ENCODE assay signal across 8 cellular contexts in genomic region chr6:134174790-134175531, GRCh38.
DNase-seq lines count a peak whose midpoint lies in the region; FAIRE-seq lines count a peak whose summit lies in the region.

No MANE protein-coding gene starts in this region.

- in situ Hi-C loops in HAP-1 (cut with MboI; ENCODE audit: low sequenced_read_pairs), result loop anchor here (25.0 kb wide), 1 partner anchor 712 kb away; no protein-coding TSS in a partner anchor

- H3K27ac Mint-ChIP-seq in activated naive CD4-positive, alpha-beta T cell treated with anti-CD3 and anti-CD28 coated beads for 36 hours, result peak overlapping the region; percentile 98

- H3K9me3 ChIP-seq in HAP-1, result no peaks in the 10 kb centered on the region
- no peaks in the 10 kb centered on the region for H3K9me3 ChIP-seq in MG63
- no peaks in the 10 kb centered on the region for H3K9me3 ChIP-seq in SJSA1 (replicated peaks)

- H3K36me3 Mint-ChIP-seq in activated naive CD4-positive, alpha-beta T cell treated with anti-CD3 and anti-CD28 coated beads for 36 hours (ENCODE audit: low read depth), result peaks cover 55% of the 10 kb centered on the region

- H3K27me3 ChIP-seq in HAP-1 (ENCODE audit: low read depth) (no peaks in the 10 kb centered on the region), MG63 (no peaks in the 10 kb centered on the region), SJSA1 (replicated peaks) (no peaks in the 10 kb centered on the region)

- no peak for FAIRE-seq in frontal cortex (lab: Jason Lieb, UNC)

- peaks cover 5% of the 10 kb centered on the region; the same call in 1 of the 2 replicates for H3K36me3 ChIP-seq in HAP-1 (replicated peaks)
- H3K36me3 ChIP-seq in MG63, result peaks cover 39% of the 10 kb centered on the region
- H3K36me3 ChIP-seq in SJSA1, result peaks cover 51% of the 10 kb centered on the region

- H3K4me3 ChIP-seq in HAP-1 (peak overlapping the region; percentile 59), MG63 (peak overlapping the region; percentile 73), SJSA1 (peak overlapping the region; percentile 84)

- H3K27me3 Mint-ChIP-seq in activated naive CD4-positive, alpha-beta T cell treated with anti-CD3 and anti-CD28 coated beads for 36 hours (ENCODE audit: low read depth), result no peaks in the 10 kb centered on the region

- peak overlapping the region; percentile 97 for H3K4me3 Mint-ChIP-seq in activated naive CD4-positive, alpha-beta T cell treated with anti-CD3 and anti-CD28 coated beads for 36 hours

- CTCF ChIA-PET in activated naive CD4-positive, alpha-beta T cell treated with anti-CD3 and anti-CD28 coated beads for 36 hours (lab: Charles Lee), result interaction anchor here (0.6 to 1.6 kb wide), 3 partner anchors 179 to 648 kb away, joined by 3 to 12 read pairs (median 7); no protein-coding TSS in a partner anchor

- peak; percentile 5 for DNase-seq in GF-D8 (lab: John Stamatoyannopoulos, UW)
- DNase-seq in HAP-1 (ENCODE audit: low spot score in 2 of 2), result peak; percentile 77 to 94
- peak; percentile 88 for DNase-seq in MG63
- peak; percentile 94 to 97 for DNase-seq in SJSA1 (ENCODE audit: low read depth in 1 of 2, low spot score in 2 of 2)
- DNase-seq in activated naive CD4-positive, alpha-beta T cell treated with anti-CD3 and anti-CD28 coated beads for 36 hours, result peak; percentile 95
- DNase-seq in frontal cortex (ENCODE audit: low spot score in 2 of 2), result peak; percentile 91 to 92
- peak; percentile 60 to 99 (median 94) for DNase-seq in nucleus accumbens (lab: John Stamatoyannopoulos, UW)
- DNase-seq in superior temporal gyrus (ENCODE audit: extremely low spot score), result peak; percentile 97

- intact Hi-C loops in activated naive CD4-positive, alpha-beta T cell treated with anti-CD3 and anti-CD28 coated beads for 36 hours (cut with micrococcal nuclease), result loop anchor here (1.0 to 5.0 kb wide), 15 partner anchors 61 to 1007 kb away; partner anchors contain the start of genes HBS1L, MYB and TBPL1

- H3K27ac ChIP-seq in SJSA1, result peak overlapping the region; percentile 94

- H3K9me3 Mint-ChIP-seq in activated naive CD4-positive, alpha-beta T cell treated with anti-CD3 and anti-CD28 coated beads for 36 hours, result no peaks in the 10 kb centered on the region

- peaks cover 58% of the 10 kb centered on the region for H3K4me1 Mint-ChIP-seq in activated naive CD4-positive, alpha-beta T cell treated with anti-CD3 and anti-CD28 coated beads for 36 hours (ENCODE audit: low read depth)

- H3K4me1 ChIP-seq in HAP-1 (peaks cover 10% of the 10 kb centered on the region; the same call in 1 of the 2 replicates), SJSA1 (replicated peaks) (peaks cover 31% of the 10 kb centered on the region)

Comparison
In these comparisons a context has a peak if more than half of its experiments do, and no peak if none do; other contexts are left out.
1. Peak in every context shown above with its lines: DNase-seq, H3K4me3 ChIP-seq and H3K27ac ChIP-seq.
2. DNase-seq: peak in every context shown above with its lines; median percentile 97 in superior temporal gyrus; 96 in SJSA1; 95 in activated naive CD4-positive, alpha-beta T cell treated with anti-CD3 and anti-CD28 coated beads for 36 hours; 94 in nucleus accumbens; 92 in frontal cortex; 88 in MG63; 86 in HAP-1; 5 in GF-D8.